Comparison of ENCODE assay signal across 8 cellular contexts in the genomic region with DNA sequence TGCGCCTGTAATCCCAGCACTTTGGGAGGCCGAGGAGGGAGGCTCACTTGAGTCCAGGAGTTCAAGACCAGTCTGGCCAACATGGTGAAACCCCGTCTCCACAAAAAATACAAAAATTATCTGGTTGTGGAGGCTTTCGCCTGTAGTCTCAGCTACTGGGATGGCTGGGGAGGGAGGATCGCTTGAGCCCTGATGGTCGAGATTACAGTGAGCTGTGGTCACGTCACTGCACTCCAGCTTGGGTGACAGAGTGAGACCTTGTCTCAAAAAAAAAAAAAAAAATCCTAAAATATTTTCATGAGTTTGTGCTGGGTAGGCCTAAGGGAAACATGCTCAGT. TPM values are rescaled to one million over a fixed set of nuclear protein-coding genes. Genes with fewer than 3 reads are reported as not detected.
A peak's percentile ranks its signal among the peaks of the same experiment; 100 is the strongest.
DNase-seq lines count a peak whose midpoint lies in the region; ATAC-seq and TF ChIP-seq lines count a peak whose summit lies in the region.
"Not testable (repeated sequence)": the region's sequence is repeated elsewhere in the genome, so short reads cannot be mapped to it uniquely, and the experiment has no call there.

No MANE protein-coding gene starts in this region.

- not testable (repeated sequence) for DNase-seq in CD4-positive, alpha-beta T cell; Panc1 (ENCODE audit: low read depth, low spot score); effector memory CD8-positive, alpha-beta T cell
- DNase-seq in immature natural killer cell: peak in 1 of 3 donors; percentile 3

- H3K27me3 ChIP-seq in CD4-positive, alpha-beta T cell (ENCODE audit: control insufficient read depth, insufficient read depth, low read length); Panc1 (ENCODE audit: control insufficient read depth, insufficient read depth, low read length); neutrophil; thymus (ENCODE audit: control insufficient read depth, insufficient read depth): not testable (repeated sequence)

- H3K4me1 Mint-ChIP-seq in CD4-positive, alpha-beta T cell (ENCODE audit: low read depth): peaks cover 37% of the 10 kb centered on the region
- H3K4me1 Mint-ChIP-seq in activated naive CD4-positive, alpha-beta T cell treated with anti-CD3 and anti-CD28 coated beads, Interleukin-2, amount 50 U/mL, for 24 hours: peaks cover 37% of the 10 kb centered on the region
- peaks cover 31 to 38% of the 10 kb centered on the region in 2 donors for H3K4me1 Mint-ChIP-seq in effector memory CD8-positive, alpha-beta T cell (ENCODE audit: low read depth in 2 of 2)
- peaks cover 25 to 34% of the 10 kb centered on the region in 2 donors for H3K4me1 Mint-ChIP-seq in immature natural killer cell

- not testable (repeated sequence) for H3K4me1 ChIP-seq in HEK293 (ENCODE audit: control insufficient read depth, insufficient read depth, low read length); thymus (ENCODE audit: control insufficient read depth, insufficient read depth, low read length)
- H3K4me1 ChIP-seq in Panc1 (ENCODE audit: control insufficient read depth, insufficient read depth, low read length) (peaks cover 23% of the 10 kb centered on the region), neutrophil (ENCODE audit: control insufficient read depth in 1 of 2, insufficient read depth in 1 of 2, low read depth in 1 of 2, low read length in 1 of 2) (peaks cover 29 to 34% of the 10 kb centered on the region in 2 experiments)

- not testable (repeated sequence) for H3K9me3 ChIP-seq in CD4-positive, alpha-beta T cell (ENCODE audit: control insufficient read depth, low read length); HEK293 (ENCODE audit: control insufficient read depth, insufficient read depth, low read depth, low read length); Panc1 (ENCODE audit: control insufficient read depth, insufficient read depth, low read depth, low read length); neutrophil; thymus (ENCODE audit: control insufficient read depth)

- TF ChIP-seq CTCF in CD4-positive, alpha-beta T cell (IDR thresholded peaks at IDR 0.05); HEK293 (tag by site-specific recombination; IDR thresholded peaks at IDR 0.05); Panc1 (IDR thresholded peaks at IDR 0.05); neutrophil (IDR thresholded peaks at IDR 0.05): not testable (repeated sequence)

- H3K4me3 Mint-ChIP-seq in CD4-positive, alpha-beta T cell: peak overlapping the region; percentile 89
- H3K4me3 Mint-ChIP-seq in activated naive CD4-positive, alpha-beta T cell treated with anti-CD3 and anti-CD28 coated beads, Interleukin-2, amount 50 U/mL, for 24 hours: peak overlapping the region; percentile 97
- H3K4me3 Mint-ChIP-seq in effector memory CD8-positive, alpha-beta T cell: peak overlapping the region; percentile 90 to 94
- H3K4me3 Mint-ChIP-seq in immature natural killer cell: peak overlapping the region; percentile 87 to 97 (median 92)

- intact Hi-C loops in CD4-positive, alpha-beta T cell (cut with DNase I, micrococcal nuclease): loop anchor here in 1 of 2 experiments (2.0 to 10.0 kb wide), 4 partner anchors 102 to 471 kb away; a partner anchor contains a TSS
- intact Hi-C loops in Panc1 (cut with micrococcal nuclease; ENCODE audit: unreplicated experiment): not testable (repeated sequence)

- H3K27ac Mint-ChIP-seq in CD4-positive, alpha-beta T cell: peak overlapping the region; percentile 53
- H3K27ac Mint-ChIP-seq in activated naive CD4-positive, alpha-beta T cell treated with anti-CD3 and anti-CD28 coated beads, Interleukin-2, amount 50 U/mL, for 24 hours: not testable (repeated sequence)
- peak overlapping the region; percentile 67 to 92 for H3K27ac Mint-ChIP-seq in effector memory CD8-positive, alpha-beta T cell
- H3K27ac Mint-ChIP-seq in immature natural killer cell: peak overlapping the region in 4 of 6 donors; percentile 5 to 88 (median 41)

- ATAC-seq in CD4-positive, alpha-beta T cell (ENCODE audit: poor library complexity); Panc1; effector memory CD8-positive, alpha-beta T cell (replicated peaks): not testable (repeated sequence)

- H3K36me3 ChIP-seq in HEK293 (ENCODE audit: control insufficient read depth in 2 of 2, insufficient read depth in 1 of 2, low read length in 2 of 2); Panc1 (ENCODE audit: control insufficient read depth, insufficient read depth, low read length); neutrophil; thymus (ENCODE audit: control insufficient read depth, insufficient read depth): not testable (repeated sequence)

- not testable (repeated sequence) for BruUV-seq in Panc1 (replicated peaks; lab: Mats Ljungman, UMichigan)

- not testable (repeated sequence) for H3K36me3 Mint-ChIP-seq in CD4-positive, alpha-beta T cell (ENCODE audit: low read depth); activated naive CD4-positive, alpha-beta T cell treated with anti-CD3 and anti-CD28 coated beads, Interleukin-2, amount 50 U/mL, for 24 hours; effector memory CD8-positive, alpha-beta T cell (ENCODE audit: insufficient read depth); immature natural killer cell

- peak overlapping the region; percentile 86 for H3K4me3 ChIP-seq in HEK293 (ENCODE audit: low read depth, low read length)
- peak overlapping the region; percentile 72 to 92 for H3K4me3 ChIP-seq in Panc1 (ENCODE audit: low read depth in 2 of 2, low read length in 2 of 2)
- H3K4me3 ChIP-seq in neutrophil (ENCODE audit: low read depth in 1 of 2, low read length in 1 of 2): peak overlapping the region; percentile 79 to 93
- H3K4me3 ChIP-seq in thymus (ENCODE audit: low read length): peak overlapping the region; percentile 76

- WGBS in thymus: 73% methylated on average over 7 of the region's 7 CpGs

- in situ Hi-C loops in Panc1 (cut with HindIII; ENCODE audit: low pct_unique_long_range_greater_than_20kb, low sequenced_read_pairs): not testable (repeated sequence)

- POLR2A ChIA-PET in CD4-positive, alpha-beta T cell (lab: Charles Lee): interaction anchor here (1.2 to 1.4 kb wide), 3 partner anchors 102 to 118 kb away, joined by 3 to 5 read pairs (median 4); a partner anchor contains a TSS
- POLR2A ChIA-PET in HEK293 (lab: Yijun Ruan, JAX): interaction anchor here (0.6 to 0.9 kb wide), 2 partner anchors 8 to 530 kb away, joined by 3 to 4 read pairs; no protein-coding TSS in a partner anchor
- POLR2A ChIA-PET in Panc1 (lab: Charles Lee): interaction anchor here (0.7 kb wide), 1 partner anchor 209 kb away, joined by 4 read pairs; no protein-coding TSS in a partner anchor

- H3K9me3 Mint-ChIP-seq in CD4-positive, alpha-beta T cell; activated naive CD4-positive, alpha-beta T cell treated with anti-CD3 and anti-CD28 coated beads, Interleukin-2, amount 50 U/mL, for 24 hours; effector memory CD8-positive, alpha-beta T cell; immature natural killer cell: not testable (repeated sequence)

- H3K27me3 Mint-ChIP-seq in CD4-positive, alpha-beta T cell; activated naive CD4-positive, alpha-beta T cell treated with anti-CD3 and anti-CD28 coated beads, Interleukin-2, amount 50 U/mL, for 24 hours; effector memory CD8-positive, alpha-beta T cell; immature natural killer cell (ENCODE audit: low read depth in 3 of 3): not testable (repeated sequence)

- H3K27ac ChIP-seq in CD4-positive, alpha-beta T cell (ENCODE audit: low read depth, low read length); HEK293 (ENCODE audit: extremely low read depth, low read depth, low read length): not testable (repeated sequence)
- H3K27ac ChIP-seq in Panc1 (ENCODE audit: low read length) (peak overlapping the region; percentile 86), neutrophil (peak overlapping the region; percentile 69), thymus (ENCODE audit: low read depth) (peak overlapping the region; percentile 81)

- CTCF ChIA-PET in CD4-positive, alpha-beta T cell (lab: Charles Lee): interaction anchor here (1.6 kb wide), 1 partner anchor 112 kb away, joined by 3 read pairs; a partner anchor contains a TSS
- CTCF ChIA-PET in HEK293 (lab: Yijun Ruan, JAX): interaction anchor here (0.7 to 1.5 kb wide), 2 partner anchors 112 to 535 kb away, joined by 3 to 4 read pairs; no protein-coding TSS in a partner anchor
- CTCF ChIA-PET in Panc1 (lab: Charles Lee): interaction anchor here (0.5 to 0.7 kb wide), 3 partner anchors 38 to 382 kb away, joined by 3 to 6 read pairs (median 5); no protein-coding TSS in a partner anchor

TF ChIP-seq in HEK293, 187 proteins besides CTCF, POLR2A, EP300 and RAD21:
- TF ChIP-seq, protein P1, sequence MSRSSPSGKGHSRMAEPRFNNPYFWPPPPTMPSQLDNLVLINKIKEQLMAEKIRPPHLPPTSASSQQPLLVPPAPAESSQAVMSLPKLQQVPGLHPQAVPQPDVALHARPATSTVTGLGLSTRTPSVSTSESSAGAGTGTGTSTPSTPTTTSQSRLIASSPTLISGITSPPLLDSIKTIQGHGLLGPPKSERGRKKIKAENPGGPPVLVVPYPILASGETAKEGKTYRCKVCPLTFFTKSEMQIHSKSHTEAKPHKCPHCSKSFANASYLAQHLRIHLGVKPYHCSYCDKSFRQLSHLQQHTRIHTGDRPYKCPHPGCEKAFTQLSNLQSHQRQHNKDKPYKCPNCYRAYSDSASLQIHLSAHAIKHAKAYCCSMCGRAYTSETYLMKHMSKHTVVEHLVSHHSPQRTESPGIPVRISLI (tag by site-specific recombination; IDR thresholded peaks at IDR 0.05): peak; percentile 61; the same call in 1 of the 2 replicates

RNA-seq across cellular contexts. Expression of a gene that starts 0.5 kb away (rescaled TPM):
- total RNA-seq in CD4-positive, alpha-beta T cell: 10 to 100 TPM; 13.8 to 18.5 TPM
- 97.5 TPM for total RNA-seq in Panc1 (2021; ENCODE audit: unreplicated experiment)
- 75.3 TPM for polyA plus RNA-seq in Panc1 (2012; ENCODE audit: insufficient read length)
- 10 to 100 TPM; 18.5 to 21.6 (median 21.4) TPM for polyA plus RNA-seq in immature natural killer cell
- polyA plus RNA-seq in thymus: 47.6 TPM
